26 cellular contexts compared by ENCODE assay signal in the genomic region with DNA sequence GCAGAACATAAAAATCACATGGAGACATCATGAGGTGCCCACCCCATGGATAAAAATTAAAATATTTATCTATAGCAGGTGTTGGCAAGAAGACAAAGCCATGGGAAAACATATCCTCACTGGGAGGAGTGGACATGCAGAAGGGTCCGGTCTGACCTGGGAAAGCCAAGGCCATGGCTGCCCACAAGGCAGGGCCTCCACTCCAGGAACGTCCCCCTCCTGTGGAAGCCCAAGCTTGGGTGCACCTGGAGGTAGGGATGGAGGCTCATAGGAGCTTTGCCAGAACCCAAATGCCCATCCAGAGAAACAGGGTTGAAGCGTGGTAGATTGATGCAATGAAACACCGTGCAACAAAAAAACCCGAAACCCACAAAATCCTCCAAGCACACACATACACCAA.
DNase-seq lines count a peak whose midpoint lies in the region; ATAC-seq, FAIRE-seq and TF ChIP-seq lines count a peak whose summit lies in the region.
"Had no signal": no experiment of that assay in that cellular context is flagged by ENCODE, and none has a peak within 500 bp of the region (broad histone marks: within the 10 kb centered on the region; RNA-seq: fewer than 3 reads in every experiment).

No MANE protein-coding gene starts in this region.

- intact Hi-C loops in natural killer cell (cut with micrococcal nuclease): no loop called here

- DNase-seq in natural killer cell: no peak
- DNase-seq in natural killer cell treated with Interleukin-12 subunit alpha and Interleukin-12 subunit beta and Interleukin-15 and Interleukin-18, amount 100 ng/mL, for 72 hours (ENCODE audit: low spot score): no peak
- DNase-seq in chondrocyte (ENCODE audit: low spot score): peak; percentile 32
- peak; percentile 62 for DNase-seq in mesenteric fat pad (ENCODE audit: low spot score)
- DNase-seq in D721Med (ENCODE audit: insufficient read length, low spot score): no peak
- DNase-seq: ACHN; activated CD4-positive, alpha-beta T cell treated with anti-CD3 and anti-CD28 coated beads for 1 hour; activated CD8-positive, alpha-beta T cell treated with anti-CD3 and anti-CD28 coated beads, Interleukin-2, amount 10 ng/mL, durations not matched to agents 7 days and 5 days; activated T-cell treated with anti-CD3 and anti-CD28 coated beads for 4 hours; BE2C; DMS53; gastrocnemius medialis; left cardiac atrium; mammary epithelial cell; NCI-H1436; NCI-H2081; NCI-H524 treated with DMSO at 0.1 percent for 48 hours; NK-92 treated with Interleukin-12 subunit alpha and Interleukin-12 subunit beta, amount 100 ng/mL, for 24 hours; PC-9; SHP77; small intestine; stimulated activated naive CD4-positive, alpha-beta T cell treated with Interleukin-2 at 50 U/mL for 16 hours had no signal

- H3K4me3 Mint-ChIP-seq in natural killer cell: peak overlapping the region; percentile 25
- no peak overlapping the region for H3K4me3 Mint-ChIP-seq in natural killer cell treated with Interleukin-12 subunit alpha and Interleukin-12 subunit beta and Interleukin-15 and Interleukin-18, amount 100 ng/mL, for 72 hours
- no peak overlapping the region for H3K4me3 Mint-ChIP-seq in chondrocyte (ENCODE audit: unreplicated experiment)
- H3K4me3 Mint-ChIP-seq: activated CD8-positive, alpha-beta T cell treated with anti-CD3 and anti-CD28 coated beads, Interleukin-2, amount 10 ng/mL, durations not matched to agents 7 days and 5 days; central memory CD8-positive, alpha-beta T cell had no signal

- H3K4me1 Mint-ChIP-seq in natural killer cell (peaks cover 19 to 20% of the 10 kb centered on the region in 2 donors), chondrocyte (ENCODE audit: low read depth) (peaks cover 22% of the 10 kb centered on the region)
- H3K4me1 Mint-ChIP-seq in natural killer cell treated with Interleukin-12 subunit alpha and Interleukin-12 subunit beta and Interleukin-15 and Interleukin-18, amount 100 ng/mL, for 72 hours (ENCODE audit: low read depth in 2 of 2): peaks cover 0 to 11% of the 10 kb centered on the region in 2 donors
- H3K4me1 Mint-ChIP-seq: central memory CD8-positive, alpha-beta T cell had no signal

- ATAC-seq in natural killer cell (no peak), GM21360 (IDR thresholded peaks at IDR 0.05; ENCODE audit: unreplicated experiment) (no peak), HG03280 (IDR thresholded peaks at IDR 0.05; ENCODE audit: unreplicated experiment) (no peak)
- ATAC-seq in natural killer cell treated with Interleukin-12 subunit alpha and Interleukin-12 subunit beta and Interleukin-15 and Interleukin-18, amount 100 ng/mL, for 72 hours: no peak
- ATAC-seq: activated CD8-positive, alpha-beta T cell treated with anti-CD3 and anti-CD28 coated beads, Interleukin-2, amount 10 ng/mL, durations not matched to agents 7 days and 5 days; gastrocnemius medialis; left cardiac atrium had no signal

- no peak overlapping the region for H3K27ac Mint-ChIP-seq in natural killer cell
- no peak overlapping the region for H3K27ac Mint-ChIP-seq in natural killer cell treated with Interleukin-12 subunit alpha and Interleukin-12 subunit beta and Interleukin-15 and Interleukin-18, amount 100 ng/mL, for 72 hours
- no peak overlapping the region for H3K27ac Mint-ChIP-seq in chondrocyte (ENCODE audit: unreplicated experiment)
- H3K27ac Mint-ChIP-seq: activated CD8-positive, alpha-beta T cell treated with anti-CD3 and anti-CD28 coated beads, Interleukin-2, amount 10 ng/mL, durations not matched to agents 7 days and 5 days had no signal

- no peaks in the 10 kb centered on the region for H3K9me3 Mint-ChIP-seq in natural killer cell
- H3K9me3 Mint-ChIP-seq in natural killer cell treated with Interleukin-12 subunit alpha and Interleukin-12 subunit beta and Interleukin-15 and Interleukin-18, amount 100 ng/mL, for 72 hours: no peaks in the 10 kb centered on the region
- H3K9me3 Mint-ChIP-seq in chondrocyte (ENCODE audit: low read depth): no peaks in the 10 kb centered on the region
- H3K9me3 Mint-ChIP-seq: central memory CD8-positive, alpha-beta T cell had no signal

- no peak for FAIRE-seq in D721Med (lab: Jason Lieb, UNC)
- FAIRE-seq: GM12892, small intestine had no signal

- H3K27me3 Mint-ChIP-seq in natural killer cell (ENCODE audit: low read depth in 2 of 2) (no peaks in the 10 kb centered on the region), chondrocyte (ENCODE audit: low read depth) (no peaks in the 10 kb centered on the region)
- peaks cover 5 to 8% of the 10 kb centered on the region in 2 donors for H3K27me3 Mint-ChIP-seq in natural killer cell treated with Interleukin-12 subunit alpha and Interleukin-12 subunit beta and Interleukin-15 and Interleukin-18, amount 100 ng/mL, for 72 hours

- TF ChIP-seq CTCF in natural killer cell (IDR thresholded peaks at IDR 0.05) (no peak), chondrocyte (IDR thresholded peaks at IDR 0.05) (no peak), D721Med (IDR thresholded peaks at IDR 0.05; ENCODE audit: insufficient read depth, missing control alignments) (no peak)

- H3K36me3 Mint-ChIP-seq in natural killer cell (no peaks in the 10 kb centered on the region), chondrocyte (ENCODE audit: low read depth) (no peaks in the 10 kb centered on the region)
- no peaks in the 10 kb centered on the region for H3K36me3 Mint-ChIP-seq in natural killer cell treated with Interleukin-12 subunit alpha and Interleukin-12 subunit beta and Interleukin-15 and Interleukin-18, amount 100 ng/mL, for 72 hours

Comparison
In these comparisons a context has a peak if more than half of its experiments do, and no peak if none do; other contexts are left out.
1. DNase-seq: peak in chondrocyte (single experiment) and mesenteric fat pad (single experiment); none in natural killer cell (single experiment), natural killer cell treated with Interleukin-12 subunit alpha and Interleukin-12 subunit beta and Interleukin-15 and Interleukin-18, amount 100 ng/mL, for 72 hours (single experiment) and D721Med (single experiment).